Comparison of ENCODE assay signal across 8 cellular contexts in genomic region chr16:57899771-57900661, GRCh38.
DNase-seq lines count a peak whose midpoint lies in the region; ATAC-seq and TF ChIP-seq lines count a peak whose summit lies in the region.

No MANE protein-coding gene starts in this region.

- H3K9me3 Mint-ChIP-seq in Calu3 (ENCODE audit: low read depth, unreplicated experiment) (no peaks in the 10 kb centered on the region), neural progenitor cell (no peaks in the 10 kb centered on the region)
- H3K9me3 Mint-ChIP-seq in activated T-cell treated with anti-CD3 and anti-CD28 coated beads, Interleukin-2, amount 50 U/mL, for 24 hours, result no peaks in the 10 kb centered on the region

- H3K27ac ChIP-seq in PC-3 (ENCODE audit: low read length) (no peak overlapping the region), neural progenitor cell (no peak overlapping the region), stomach (no peak overlapping the region)

- TF ChIP-seq POLR2A in stomach (IDR thresholded peaks at IDR 0.05), result no peak

- no peaks in the 10 kb centered on the region for H3K79me2 ChIP-seq in PC-3 (ENCODE audit: low read length)
- no peaks in the 10 kb centered on the region for H3K79me2 ChIP-seq in neural progenitor cell (ENCODE audit: low read depth)

- no peaks in the 10 kb centered on the region for H3K4me1 ChIP-seq in PC-3 (ENCODE audit: insufficient read depth, low read length)
- H3K4me1 ChIP-seq in neural progenitor cell, result peaks cover 10% of the 10 kb centered on the region
- H3K4me1 ChIP-seq in stomach, result peaks cover 0 to 10% (median 4%) of the 10 kb centered on the region in 4 donors

- H3K36me3 ChIP-seq in PC-3 (ENCODE audit: low read depth, low read length) (no peaks in the 10 kb centered on the region), neural progenitor cell (no peaks in the 10 kb centered on the region), stomach (no peaks in the 10 kb centered on the region)

- H4K20me1 ChIP-seq in PC-3 (ENCODE audit: low read length) (no peaks in the 10 kb centered on the region), neural progenitor cell (ENCODE audit: low read depth) (peaks cover 3% of the 10 kb centered on the region)

- intact Hi-C loops in Calu3 (cut with micrococcal nuclease; ENCODE audit: unreplicated experiment) (loop anchor here (1.0 to 10.0 kb wide), 2 partner anchors 99 to 145 kb away; no protein-coding TSS in a partner anchor), PC-3 (cut with micrococcal nuclease) (loop anchor here (1.0 kb wide), 1 partner anchor 105 kb away; no protein-coding TSS in a partner anchor), stomach (cut with DNase I; ENCODE audit: low total_unique reads) (loop anchor here (5.0 kb wide), 1 partner anchor 97 kb away; no protein-coding TSS in a partner anchor)

- CTCF ChIA-PET in Calu3 (lab: Charles Lee) (interaction anchor here (1.7 to 1.9 kb wide), 2 partner anchors 37 to 100 kb away, joined by 5 to 7 read pairs; partner anchors contain the start of gene ZNF319), PC-3 (lab: Charles Lee) (no interaction called here)

- H3F3A ChIP-seq in PC-3 (ENCODE audit: low read length, unreplicated experiment) (no peaks in the 10 kb centered on the region), neural progenitor cell (ENCODE audit: low read depth) (peaks cover 12% of the 10 kb centered on the region)

- DNase-seq in Calu3 (peak; percentile 86), HUDEP-2 (lab: John Stamatoyannopoulos, UW; ENCODE audit: unreplicated experiment in 76 of 76) (peak in 53 of 76 experiments; percentile 2 to 68 (median 39)), PC-3 (peak; percentile 68), fibroblast of mammary gland (ENCODE audit: low read depth) (peak; percentile 66), neural progenitor cell (ENCODE audit: low spot score) (peak; percentile 77), stomach (peak; percentile 81)
- peak; percentile 82 for DNase-seq in activated T-cell treated with anti-CD3 and anti-CD28 coated beads, Interleukin-2, amount 50 U/mL, for 24 hours

- no peaks in the 10 kb centered on the region for H3K27me3 ChIP-seq in PC-3 (ENCODE audit: low read length)
- H3K27me3 ChIP-seq in neural progenitor cell, result no peaks in the 10 kb centered on the region
- peaks cover 0 to 46% (median 0%) of the 10 kb centered on the region in 3 donors for H3K27me3 ChIP-seq in stomach

- no peak for TF ChIP-seq EP300 in stomach (IDR thresholded peaks at IDR 0.05)

- H3K9me3 ChIP-seq in PC-3 (ENCODE audit: low read length) (no peaks in the 10 kb centered on the region), neural progenitor cell (ENCODE audit: low read depth) (no peaks in the 10 kb centered on the region), stomach (no peaks in the 10 kb centered on the region)

- H3K9me2 ChIP-seq in PC-3 (replicated peaks; ENCODE audit: low read length), result no peaks in the 10 kb centered on the region

- H3K4me1 Mint-ChIP-seq in Calu3 (ENCODE audit: low read depth, unreplicated experiment), result peaks cover 26% of the 10 kb centered on the region
- peaks cover under 1% of the 10 kb centered on the region for H3K4me1 Mint-ChIP-seq in activated T-cell treated with anti-CD3 and anti-CD28 coated beads, Interleukin-2, amount 50 U/mL, for 24 hours (ENCODE audit: low read depth)
- H3K4me1 Mint-ChIP-seq in neural progenitor cell, result peaks cover 16% of the 10 kb centered on the region

- H3K4me3 ChIP-seq in PC-3 (ENCODE audit: low read length) (no peak overlapping the region), fibroblast of mammary gland (ENCODE audit: control insufficient read depth, low read depth, low read length) (no peak overlapping the region), neural progenitor cell (no peak overlapping the region), stomach (no peak overlapping the region)

- H2AFZ ChIP-seq in PC-3 (ENCODE audit: low read length) (no peak overlapping the region), neural progenitor cell (replicated peaks) (no peak overlapping the region)

- H3K27me3 Mint-ChIP-seq in Calu3 (ENCODE audit: unreplicated experiment), result peaks cover 23% of the 10 kb centered on the region
- peaks cover 24% of the 10 kb centered on the region for H3K27me3 Mint-ChIP-seq in activated T-cell treated with anti-CD3 and anti-CD28 coated beads, Interleukin-2, amount 50 U/mL, for 24 hours
- H3K27me3 Mint-ChIP-seq in neural progenitor cell (ENCODE audit: insufficient read depth, low read depth), result peaks cover 16% of the 10 kb centered on the region

- H3K27ac Mint-ChIP-seq in Calu3 (ENCODE audit: unreplicated experiment) (no peak overlapping the region), neural progenitor cell (no peak overlapping the region)
- no peak overlapping the region for H3K27ac Mint-ChIP-seq in activated T-cell treated with anti-CD3 and anti-CD28 coated beads, Interleukin-2, amount 50 U/mL, for 24 hours

- H3K36me3 Mint-ChIP-seq in Calu3 (ENCODE audit: insufficient read depth, unreplicated experiment), result no peaks in the 10 kb centered on the region
- H3K36me3 Mint-ChIP-seq in activated T-cell treated with anti-CD3 and anti-CD28 coated beads, Interleukin-2, amount 50 U/mL, for 24 hours (ENCODE audit: low read depth), result no peaks in the 10 kb centered on the region
- no peaks in the 10 kb centered on the region for H3K36me3 Mint-ChIP-seq in neural progenitor cell

- POLR2A ChIA-PET in PC-3 (lab: Charles Lee; ENCODE audit: unreplicated experiment), result no interaction called here

- 21 to 30% (median 28%) methylated on average over 12 of the region's 12 CpGs for WGBS in stomach, 5 donors

- peak; percentile 73 for ATAC-seq in PC-3
- no peak for ATAC-seq in GM21360 (IDR thresholded peaks at IDR 0.05; ENCODE audit: unreplicated experiment)

- H3K4me2 ChIP-seq in PC-3 (ENCODE audit: low read length) (no peak overlapping the region), neural progenitor cell (no peak overlapping the region)

- TF ChIP-seq CTCF in Calu3 (IDR thresholded peaks at IDR 0.05; ENCODE audit: unreplicated experiment), result peak; percentile 85
- peak; percentile 86 for TF ChIP-seq CTCF in PC-3 (conservative IDR thresholded peaks at IDR 0.05; ENCODE audit: low read depth, low read length)
- peak; percentile 90 for TF ChIP-seq CTCF in fibroblast of mammary gland (conservative IDR thresholded peaks at IDR 0.05; ENCODE audit: control insufficient read depth, insufficient read depth, low read depth, low read length)
- TF ChIP-seq CTCF in neural progenitor cell (IDR thresholded peaks at IDR 0.05), result peak; percentile 94
- peak in 5 of 7 experiments; percentile 52 to 90 (median 75) for TF ChIP-seq CTCF in stomach (IDR thresholded peaks at IDR 0.05)

- no peak overlapping the region for H3K4me3 Mint-ChIP-seq in Calu3 (ENCODE audit: low read depth, unreplicated experiment)
- H3K4me3 Mint-ChIP-seq in activated T-cell treated with anti-CD3 and anti-CD28 coated beads, Interleukin-2, amount 50 U/mL, for 24 hours, result no peak overlapping the region
- peak overlapping the region; percentile 71 for H3K4me3 Mint-ChIP-seq in neural progenitor cell

- BruUV-seq in Calu3 (replicated peaks; lab: Mats Ljungman, UMichigan) (no TSS peak), PC-3 (replicated peaks; lab: Mats Ljungman, UMichigan) (no TSS peak)

- H3K9ac ChIP-seq in PC-3 (ENCODE audit: low read length) (no peak overlapping the region), neural progenitor cell (no peak overlapping the region)
